14 cellular contexts compared by ENCODE assay signal in genomic region chr18:44411277-44411900, GRCh38.
"Had no signal": no experiment of that assay in that cellular context is flagged by ENCODE, and none has a peak within 500 bp of the region (broad histone marks: within the 10 kb centered on the region; RNA-seq: fewer than 3 reads in every experiment).

No MANE protein-coding gene starts in this region.

- H3K9me3 ChIP-seq: colonic mucosa, ovary, sigmoid colon had no signal

- H3K27me3 ChIP-seq: colonic mucosa, neural progenitor cell, ovary, sigmoid colon had no signal

- H3K9ac ChIP-seq: neural progenitor cell had no signal

- H3K36me3 Mint-ChIP-seq: neural progenitor cell; stimulated activated effector memory CD8-positive, alpha-beta T cell treated with anti-CD3 and anti-CD28 coated beads, Interleukin-12 subunit alpha, Interleukin-12 subunit beta, amount 100 ng/mL, for 72 hours had no signal

- DNase-seq: activated CD4-positive, alpha-beta T cell treated with anti-CD3 and anti-CD28 coated beads, Interleukin-2, amount 50 U/mL, for 4 hours; activated CD4-positive, CD25-positive, alpha-beta regulatory T cell treated with anti-CD3 and anti-CD28 coated beads, Interleukin-2, amount 50 U/mL, for 72 hours; activated naive CD4-positive, alpha-beta T cell; activated naive CD8-positive, alpha-beta T cell treated with anti-CD3 and anti-CD28 coated beads, Interleukin-2, amount 50 U/mL, for 24 hours; activated T-cell treated with anti-CD3 and anti-CD28 coated beads for 4 hours; caudate nucleus; colonic mucosa; effector CD4-positive, alpha-beta T cell; hypothalamus; midbrain; ovary; sigmoid colon had no signal

- H3K27me3 Mint-ChIP-seq: activated naive CD8-positive, alpha-beta T cell treated with anti-CD3 and anti-CD28 coated beads, Interleukin-2, amount 50 U/mL, for 24 hours had no signal

- H3K4me3 ChIP-seq: colonic mucosa, neural progenitor cell, ovary, sigmoid colon had no signal

- H3K4me2 ChIP-seq: neural progenitor cell had no signal

- H3K4me3 Mint-ChIP-seq: activated naive CD8-positive, alpha-beta T cell treated with anti-CD3 and anti-CD28 coated beads, Interleukin-2, amount 50 U/mL, for 24 hours; neural progenitor cell; stimulated activated effector memory CD8-positive, alpha-beta T cell treated with anti-CD3 and anti-CD28 coated beads, Interleukin-12 subunit alpha, Interleukin-12 subunit beta, amount 100 ng/mL, for 72 hours had no signal

- H3K4me1 ChIP-seq: colonic mucosa, neural progenitor cell had no signal

- H3K4me1 Mint-ChIP-seq: activated naive CD8-positive, alpha-beta T cell treated with anti-CD3 and anti-CD28 coated beads, Interleukin-2, amount 50 U/mL, for 24 hours; neural progenitor cell; stimulated activated effector memory CD8-positive, alpha-beta T cell treated with anti-CD3 and anti-CD28 coated beads, Interleukin-12 subunit alpha, Interleukin-12 subunit beta, amount 100 ng/mL, for 72 hours had no signal

- H2AFZ ChIP-seq: neural progenitor cell had no signal

- H3K36me3 ChIP-seq: colonic mucosa, neural progenitor cell, ovary, sigmoid colon had no signal

- H3K27ac Mint-ChIP-seq: activated naive CD8-positive, alpha-beta T cell treated with anti-CD3 and anti-CD28 coated beads, Interleukin-2, amount 50 U/mL, for 24 hours; neural progenitor cell; stimulated activated effector memory CD8-positive, alpha-beta T cell treated with anti-CD3 and anti-CD28 coated beads, Interleukin-12 subunit alpha, Interleukin-12 subunit beta, amount 100 ng/mL, for 72 hours had no signal

- H3K9me3 Mint-ChIP-seq: neural progenitor cell; stimulated activated effector memory CD8-positive, alpha-beta T cell treated with anti-CD3 and anti-CD28 coated beads, Interleukin-12 subunit alpha, Interleukin-12 subunit beta, amount 100 ng/mL, for 72 hours had no signal

- H3K27ac ChIP-seq: colonic mucosa, neural progenitor cell, ovary, sigmoid colon had no signal
